ENCODE assay signal across 17 cellular contexts in the genomic region with DNA sequence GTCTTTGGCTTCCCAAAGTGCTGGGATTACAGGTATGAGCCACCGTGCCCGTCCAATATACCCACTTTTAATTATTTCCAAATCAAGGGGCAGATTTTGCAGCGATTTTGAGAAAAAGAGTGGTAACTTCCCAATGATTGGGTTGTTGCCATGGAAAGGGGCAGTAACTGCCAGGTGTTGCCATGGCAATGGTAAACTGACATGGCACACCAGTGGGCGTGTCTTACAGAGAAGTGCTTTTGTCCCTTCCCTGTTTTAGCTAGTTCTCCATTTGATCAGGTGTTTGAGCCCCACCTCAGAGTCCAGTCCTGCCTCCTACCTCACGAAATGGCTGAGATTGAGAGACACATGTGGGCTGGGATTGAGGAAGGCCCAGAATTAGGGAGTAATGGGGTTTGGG.
DNase-seq lines count a peak whose midpoint lies in the region; ATAC-seq, FAIRE-seq and TF ChIP-seq lines count a peak whose summit lies in the region.
"Had no signal": no experiment of that assay in that cellular context is flagged by ENCODE, and none has a peak within 500 bp of the region (broad histone marks: within the 10 kb centered on the region; RNA-seq: fewer than 3 reads in every experiment).

No MANE protein-coding gene starts in this region.

- H3K27ac ChIP-seq in H1 (ENCODE audit: low read depth, low read length) (no peak overlapping the region), dorsolateral prefrontal cortex (no peak overlapping the region)
- H3K27ac ChIP-seq: A549, C4-2B had no signal

- H3K4me3 ChIP-seq in H1 (ENCODE audit: extremely low read depth in 1 of 4, insufficient read depth in 2 of 4, low read depth in 3 of 4, low read length in 4 of 4) (no peak overlapping the region), dorsolateral prefrontal cortex (no peak overlapping the region)
- H3K4me3 ChIP-seq: A549 had no signal

- no peaks in the 10 kb centered on the region for H3K9me3 ChIP-seq in H1 (ENCODE audit: insufficient read depth in 2 of 2, low read depth in 1 of 2, low read length in 1 of 2)
- H3K9me3 ChIP-seq: A549 had no signal

- no peaks in the 10 kb centered on the region for H3K36me3 ChIP-seq in H1 (ENCODE audit: control insufficient read depth in 2 of 4, insufficient read depth in 4 of 4, low read length in 3 of 4)
- H3K36me3 ChIP-seq: BE2C had no signal

- DNase-seq in NOMO-1 treated with DMSO at 0.1 percent for 48 hours (lab: John Stamatoyannopoulos, UW; ENCODE audit: unreplicated experiment) (peak; percentile 46), NOMO-1 treated with dmso at 0.1 percent for 144 hours (lab: John Stamatoyannopoulos, UW; ENCODE audit: unreplicated experiment) (no peak), NCI-H774 (lab: John Stamatoyannopoulos, UW) (peak; percentile 27), H1 (ENCODE audit: low read depth in 1 of 2, low spot score in 2 of 2) (peak in 1 of 2 experiments; percentile 43), dorsolateral prefrontal cortex (no peak)
- no peak for DNase-seq in stimulated activated effector memory CD8-positive, alpha-beta T cell treated with anti-CD3 and anti-CD28 coated beads, Interleukin-12 subunit alpha, Interleukin-12 subunit beta, amount 100 ng/mL, for 72 hours (ENCODE audit: low spot score in 2 of 2)
- DNase-seq: CD4-positive, alpha-beta memory T cell; DMS79; EL; IMR-90 had no signal

- H3K18ac ChIP-seq in H1 (ENCODE audit: extremely low read depth, low read length), result no peak overlapping the region

- no peak overlapping the region for H4K91ac ChIP-seq in H1 (replicated peaks; ENCODE audit: insufficient read length, low read length)

- no peak overlapping the region for H2BK120ac ChIP-seq in H1 (replicated peaks; ENCODE audit: low read depth, low read length)

- H3K23me2 ChIP-seq in H1 (ENCODE audit: low read depth, low read length), result no peaks in the 10 kb centered on the region

- TF ChIP-seq RAD21 in H1 (IDR thresholded peaks at IDR 0.05 in 1 of 2, conservative IDR thresholded peaks at IDR 0.05 in 1 of 2; ENCODE audit: low read depth in 2 of 2, low read length in 2 of 2), result no peak

- no peak for TF ChIP-seq POLR2A in H1 (IDR thresholded peaks at IDR 0.05; ENCODE audit: control extremely low read depth in 1 of 2, low read depth in 2 of 2, low read length in 2 of 2)

- intact Hi-C loops in dorsolateral prefrontal cortex (cut with DNase I), result no loop called here

- no peak overlapping the region for H3K23ac ChIP-seq in H1 (ENCODE audit: insufficient read length)

- H3K4me1 Mint-ChIP-seq in stimulated activated effector memory CD8-positive, alpha-beta T cell treated with anti-CD3 and anti-CD28 coated beads, Interleukin-12 subunit alpha, Interleukin-12 subunit beta, amount 100 ng/mL, for 72 hours, result peaks cover 15% of the 10 kb centered on the region

- H3K4me3 Mint-ChIP-seq in stimulated activated effector memory CD8-positive, alpha-beta T cell treated with anti-CD3 and anti-CD28 coated beads, Interleukin-12 subunit alpha, Interleukin-12 subunit beta, amount 100 ng/mL, for 72 hours, result no peak overlapping the region
- H3K4me3 Mint-ChIP-seq: CD4-positive, alpha-beta memory T cell had no signal

- no peak overlapping the region; the same call in 1 of the 2 replicates for H2BK15ac ChIP-seq in H1 (ENCODE audit: low read length)

- no peak overlapping the region for H3K14ac ChIP-seq in H1 (ENCODE audit: insufficient read length)

- H2BK20ac ChIP-seq in H1 (ENCODE audit: low read length), result no peak overlapping the region

- H4K5ac ChIP-seq in H1 (ENCODE audit: insufficient read length, low read depth, low read length), result no peak overlapping the region

- H3K9ac ChIP-seq in H1 (replicated peaks in 1 of 4; ENCODE audit: extremely low read depth in 1 of 4, low read depth in 3 of 4, low read length in 3 of 4), result no peak overlapping the region

- no peak for TF ChIP-seq EP300 in H1 (IDR thresholded peaks at IDR 0.05; ENCODE audit: borderline replicate concordance in 1 of 2, low read depth in 2 of 2, low read length in 2 of 2)

- TF ChIP-seq CTCF in H1 (IDR thresholded peaks at IDR 0.05; ENCODE audit: control extremely low read depth in 1 of 3, insufficient read depth in 1 of 3, low read depth in 1 of 3, low read length in 3 of 3) (no peak), dorsolateral prefrontal cortex (IDR thresholded peaks at IDR 0.05 in 54 of 56, conservative IDR thresholded peaks at IDR 0.05 in 2 of 56; ENCODE audit: low read depth in 1 of 56, partially characterized antibody in 56 of 56) (no peak)

- H3K79me2 ChIP-seq in H1 (ENCODE audit: control insufficient read depth in 1 of 2, insufficient read depth in 2 of 2, low read length in 2 of 2), result no peaks in the 10 kb centered on the region

- no peak for ATAC-seq in stimulated activated effector memory CD8-positive, alpha-beta T cell treated with anti-CD3 and anti-CD28 coated beads, Interleukin-12 subunit alpha, Interleukin-12 subunit beta, amount 100 ng/mL, for 72 hours
- no peak for ATAC-seq in HG03571 (IDR thresholded peaks at IDR 0.05; ENCODE audit: unreplicated experiment)
- ATAC-seq: A549, HCT116 had no signal

- H3K27me3 ChIP-seq in H1 (replicated peaks in 1 of 4; ENCODE audit: control insufficient read depth in 3 of 4, extremely low read depth in 1 of 4, insufficient read depth in 3 of 4, low read length in 3 of 4) (peaks cover 3 to 12% (median 11%) of the 10 kb centered on the region in 4 experiments), dorsolateral prefrontal cortex (no peaks in the 10 kb centered on the region)
- H3K27me3 ChIP-seq: BE2C had no signal

- H3K56ac ChIP-seq in H1 (replicated peaks; ENCODE audit: insufficient read length, low read depth, low read length), result no peak overlapping the region

- H3K36me3 Mint-ChIP-seq in stimulated activated effector memory CD8-positive, alpha-beta T cell treated with anti-CD3 and anti-CD28 coated beads, Interleukin-12 subunit alpha, Interleukin-12 subunit beta, amount 100 ng/mL, for 72 hours, result no peaks in the 10 kb centered on the region
- H3K36me3 Mint-ChIP-seq: CD4-positive, alpha-beta memory T cell had no signal

- no peaks in the 10 kb centered on the region for H3K79me1 ChIP-seq in H1 (ENCODE audit: low read depth, low read length)

- H2AK5ac ChIP-seq in H1 (ENCODE audit: low read depth, low read length), result no peak overlapping the region

- WGBS in H1 (ENCODE audit: extremely low coverage in 1 of 2, insufficient coverage in 1 of 2, insufficient read length in 1 of 2, insufficient replicate concordance in 2 of 2, low coverage in 1 of 2, low lambda C conversion rate in 2 of 2, missing lambda C conversion rate in 1 of 2), 2 experiments, result 85% methylated on average over 5 of the region's 5 CpGs; no CpG with 5 or more reads in 1 of the 2 experiments

- H4K20me1 ChIP-seq in H1 (replicated peaks in 1 of 2; ENCODE audit: control insufficient read depth in 1 of 2, insufficient read depth in 2 of 2, low read length in 2 of 2), result no peaks in the 10 kb centered on the region

- POLR2A ChIA-PET in H1 (lab: Charles Lee; ENCODE audit: partially characterized antibody), result interaction anchor here (1.2 to 1.5 kb wide), 3 partner anchors 11 to 538 kb away, joined by 3 read pairs; no protein-coding TSS in a partner anchor

- no peak overlapping the region for H4K8ac ChIP-seq in H1 (ENCODE audit: extremely low read depth, insufficient read depth, low read length)

- no peak for FAIRE-seq in H1 (lab: Jason Lieb, UNC)
- FAIRE-seq: A549, G401.6, GM19239 had no signal

- H2BK12ac ChIP-seq in H1 (ENCODE audit: low read depth, low read length), result 0 out of 2 replicates have a peak overlapping the region, but pooled peaks have one; percentile 60

- no peaks in the 10 kb centered on the region; a peak in 1 of 7 replicates for H3K4me1 ChIP-seq in H1 (replicated peaks in 1 of 4; ENCODE audit: control insufficient read depth in 3 of 4, insufficient read depth in 4 of 4, low read length in 3 of 4)
- H3K4me1 ChIP-seq: A549, BE2C had no signal

- H3K4ac ChIP-seq in H1 (replicated peaks; ENCODE audit: insufficient read length, low read depth, low read length), result no peak overlapping the region

- no peaks in the 10 kb centered on the region for H3K9me3 Mint-ChIP-seq in stimulated activated effector memory CD8-positive, alpha-beta T cell treated with anti-CD3 and anti-CD28 coated beads, Interleukin-12 subunit alpha, Interleukin-12 subunit beta, amount 100 ng/mL, for 72 hours
- H3K9me3 Mint-ChIP-seq: CD4-positive, alpha-beta memory T cell had no signal

- CTCF ChIA-PET in H1 (lab: Charles Lee; ENCODE audit: partially characterized antibody), result interaction anchor here (1.0 to 1.1 kb wide), 2 partner anchors 17 to 126 kb away, joined by 3 read pairs; no protein-coding TSS in a partner anchor

- H3K4me2 ChIP-seq in H1 (ENCODE audit: insufficient read depth in 1 of 2, low read depth in 2 of 2, low read length in 2 of 2), result no peak overlapping the region
- H3K4me2 ChIP-seq: A549 had no signal

- H2AFZ ChIP-seq in H1 (ENCODE audit: low read length), result no peak overlapping the region

- H3K27ac Mint-ChIP-seq in stimulated activated effector memory CD8-positive, alpha-beta T cell treated with anti-CD3 and anti-CD28 coated beads, Interleukin-12 subunit alpha, Interleukin-12 subunit beta, amount 100 ng/mL, for 72 hours, result peak overlapping the region; percentile 40
- H3K27ac Mint-ChIP-seq: CD4-positive, alpha-beta memory T cell had no signal

- no peak overlapping the region for H2BK5ac ChIP-seq in H1 (ENCODE audit: low read depth, low read length)

TF ChIP-seq in H1, 55 proteins besides CTCF, POLR2A, EP300 and RAD21:
- TF ChIP-seq ASH2L (IDR thresholded peaks at IDR 0.05; ENCODE audit: low read length), result no peak
- TF ChIP-seq CBX5 (IDR thresholded peaks at IDR 0.05; ENCODE audit: low read depth, low read length), result no peak
- TF ChIP-seq, protein P1, sequence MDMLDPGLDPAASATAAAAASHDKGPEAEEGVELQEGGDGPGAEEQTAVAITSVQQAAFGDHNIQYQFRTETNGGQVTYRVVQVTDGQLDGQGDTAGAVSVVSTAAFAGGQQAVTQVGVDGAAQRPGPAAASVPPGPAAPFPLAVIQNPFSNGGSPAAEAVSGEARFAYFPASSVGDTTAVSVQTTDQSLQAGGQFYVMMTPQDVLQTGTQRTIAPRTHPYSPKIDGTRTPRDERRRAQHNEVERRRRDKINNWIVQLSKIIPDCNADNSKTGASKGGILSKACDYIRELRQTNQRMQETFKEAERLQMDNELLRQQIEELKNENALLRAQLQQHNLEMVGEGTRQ (IDR thresholded peaks at IDR 0.05; ENCODE audit: low read length), result no peak
- peak in 1 of 2 experiments; percentile 76; a peak in 1 of 4 replicates for TF ChIP-seq SIN3A (conservative IDR thresholded peaks at IDR 0.05 in 1 of 2, IDR thresholded peaks at IDR 0.05 in 1 of 2; ENCODE audit: low read depth in 1 of 2, low read length in 2 of 2)
- no peak for TF ChIP-seq CREB1 (IDR thresholded peaks at IDR 0.05)
- TF ChIP-seq HDAC2 (IDR thresholded peaks at IDR 0.05; ENCODE audit: borderline replicate concordance in 1 of 2, low read depth in 2 of 2, low read length in 2 of 2), result no peak

Comparison
In these comparisons a context has a peak if more than half of its experiments do, and no peak if none do; other contexts are left out.
1. DNase-seq: peak in NOMO-1 treated with DMSO at 0.1 percent for 48 hours (single experiment) and NCI-H774 (single experiment); none in NOMO-1 treated with dmso at 0.1 percent for 144 hours (single experiment), stimulated activated effector memory CD8-positive, alpha-beta T cell treated with anti-CD3 and anti-CD28 coated beads, Interleukin-12 subunit alpha, Interleukin-12 subunit beta, amount 100 ng/mL, for 72 hours (0 of 2) and dorsolateral prefrontal cortex (0 of 10).